Comparison of ENCODE assay signal across 11 cellular contexts in genomic region chr15:76333720-76334437, GRCh38. TPM values are rescaled to one million over a fixed set of nuclear protein-coding genes. Genes with fewer than 3 reads are reported as not detected.
DNase-seq lines count a peak whose midpoint lies in the region; ATAC-seq, FAIRE-seq and TF ChIP-seq lines count a peak whose summit lies in the region.
"Had no signal": no experiment of that assay in that cellular context is flagged by ENCODE, and none has a peak within 500 bp of the region (broad histone marks: within the 10 kb centered on the region; RNA-seq: fewer than 3 reads in every experiment).

No MANE protein-coding gene starts in this region.

- TF ChIP-seq CTCF in HFFc6 (IDR thresholded peaks at IDR 0.05) (peak; percentile 75), WI38 (IDR thresholded peaks at IDR 0.05; ENCODE audit: low read depth, low read length) (peak; percentile 13; the same call in 1 of the 2 replicates)

- H3K36me3 Mint-ChIP-seq in HFFc6 (ENCODE audit: low read depth) (0 out of 2 replicates have a peak, but pooled peaks cover 4% of the 10 kb centered on the region), memory B cell (peaks cover 4% of the 10 kb centered on the region)

- H3K27me3 Mint-ChIP-seq in HFFc6 (ENCODE audit: insufficient read depth) (peaks cover 2% of the 10 kb centered on the region; the same call in 1 of the 2 replicates), memory B cell (peaks cover 36% of the 10 kb centered on the region)

- no peak overlapping the region for H3K27ac Mint-ChIP-seq in HFFc6
- H3K27ac Mint-ChIP-seq in memory B cell = peak overlapping the region; percentile 18

- no peaks in the 10 kb centered on the region for H3K9me3 Mint-ChIP-seq in HFFc6
- H3K9me3 Mint-ChIP-seq in memory B cell = peaks cover 3% of the 10 kb centered on the region

- DNase-seq in EL (peak; percentile 29), HFFc6 (no peak), memory B cell (ENCODE audit: low spot score in 2 of 2) (no peak), urothelium cell line (ENCODE audit: low spot score) (no peak), mucosa of gallbladder (ENCODE audit: low spot score) (no peak)
- DNase-seq: heart left ventricle, NCI-H2029, nucleus accumbens had no signal

- no peak overlapping the region for H3K4me3 ChIP-seq in WI38 (ENCODE audit: low read depth, low read length)
- H3K4me3 ChIP-seq: adrenal gland, heart left ventricle had no signal

- H3K4me1 Mint-ChIP-seq in HFFc6 (ENCODE audit: low read depth) (peaks cover 34% of the 10 kb centered on the region), memory B cell (peaks cover 26% of the 10 kb centered on the region)

- ATAC-seq in memory B cell (ENCODE audit: low read depth) = no peak
- no peak for ATAC-seq in HG02798 (IDR thresholded peaks at IDR 0.05; ENCODE audit: poor library complexity, unreplicated experiment)
- ATAC-seq: heart left ventricle had no signal

- H3K4me3 Mint-ChIP-seq in HFFc6 (no peak overlapping the region), memory B cell (no peak overlapping the region)

- no peak for FAIRE-seq in urothelium cell line (lab: Jason Lieb, UNC)

RNA-seq across cellular contexts. Expression of gene ISL2, which starts 2.7 kb away (rescaled TPM):
- total RNA-seq in HFFc6 (2021; fragmentation: NEBNext Ultra II Directional; extraction: Animal tissue kit (Norgen Biotek cat#: 25700)) = 1 to 10 TPM; 3.7 to 6.6 (median 5.0) TPM
- 0.86 TPM for total RNA-seq in mucosa of gallbladder
- total RNA-seq: heart left ventricle had no signal

RNA-seq across cellular contexts. Expression of gene ETFA, which starts 22.6 kb away (rescaled TPM):
- 100 to 1,000 TPM; 127 to 161 (median 146) TPM for total RNA-seq in HFFc6 (2021; fragmentation: NEBNext Ultra II Directional; extraction: Animal tissue kit (Norgen Biotek cat#: 25700))
- 123 TPM for total RNA-seq in mucosa of gallbladder
